Comparison of ENCODE assay signal across 34 cellular contexts in genomic region chr2:72496479-72496878, GRCh38.
"Had no signal": no experiment of that assay in that cellular context is flagged by ENCODE, and none has a peak within 500 bp of the region (broad histone marks: within the 10 kb centered on the region; RNA-seq: fewer than 3 reads in every experiment).

No MANE protein-coding gene starts in this region.

- H3K4me1 ChIP-seq: adrenal gland, ascending aorta, body of pancreas, breast epithelium had no signal

- ATAC-seq: activated naive CD4-positive, alpha-beta T cell treated with anti-CD3 and anti-CD28 coated beads, Interleukin-2, amount 50 U/mL, for 72 hours; activated naive CD8-positive, alpha-beta T cell treated with anti-CD3 and anti-CD28 coated beads, Interleukin-2, amount 50 U/mL, for 24 hours; activated T-cell treated with anti-CD3 and anti-CD28 coated beads, Interleukin-2, amount 50 U/mL, for 4 hours; activated T-cell treated with anti-CD3 and anti-CD28 coated beads, Interleukin-2, amount 50 U/mL, for 72 hours; activated T-helper 17 cell treated with anti-CD3 and anti-CD28 coated beads, Interleukin-2, amount 50 U/mL, for 72 hours; body of pancreas had no signal

- H3K27me3 ChIP-seq: adrenal gland, ascending aorta, body of pancreas, brain microvascular endothelial cell, breast epithelium, cardiac muscle cell had no signal

- H3K27ac ChIP-seq: adrenal gland, ascending aorta, body of pancreas, brain microvascular endothelial cell, breast epithelium, cardiac muscle cell had no signal

- H3K9me3 ChIP-seq: adrenal gland, ascending aorta, body of pancreas, breast epithelium had no signal

- H3K36me3 ChIP-seq: adrenal gland, brain microvascular endothelial cell, breast epithelium had no signal

- FAIRE-seq: astrocyte, bronchial epithelial cell had no signal

- H3K4me3 ChIP-seq: adrenal gland, ascending aorta, body of pancreas, breast epithelium, cardiac muscle cell had no signal

- DNase-seq: activated effector memory CD4-positive, alpha-beta T cell treated with anti-CD3 and anti-CD28 coated beads, Interleukin-2, amount 50 U/mL, for 16 hours; activated effector memory CD4-positive, alpha-beta T cell treated with Interleukin-2 at 50 U/mL for 16 hours; activated gamma-delta T cell; activated gamma-delta T cell treated with Interleukin-2 at 50 U/mL for 16 hours; activated naive CD4-positive, alpha-beta T cell; activated naive CD4-positive, alpha-beta T cell treated with anti-CD3 and anti-CD28 coated beads for 36 hours; activated naive CD4-positive, alpha-beta T cell treated with anti-CD3 and anti-CD28 coated beads, Interleukin-2, amount 10 ng/mL, durations not matched to agents 7 days and 5 days; activated naive CD4-positive, alpha-beta T cell treated with anti-CD3 and anti-CD28 coated beads, Interleukin-2, amount 50 U/mL, for 16 hours; activated naive CD4-positive, alpha-beta T cell treated with Interleukin-2 at 50 U/mL for 16 hours; activated naive CD8-positive, alpha-beta T cell treated with anti-CD3 and anti-CD28 coated beads for 36 hours; activated naive CD8-positive, alpha-beta T cell treated with anti-CD3 and anti-CD28 coated beads, Interleukin-2, amount 10 ng/mL, durations not matched to agents 7 days and 5 days; activated naive CD8-positive, alpha-beta T cell treated with anti-CD3 and anti-CD28 coated beads, Interleukin-2, amount 50 U/mL, for 24 hours; activated T-cell treated with anti-CD3 and anti-CD28 coated beads, Interleukin-2, amount 50 U/mL, for 1 hour; activated T-cell treated with anti-CD3 and anti-CD28 coated beads, Interleukin-2, amount 50 U/mL, for 24 hours; activated T-cell treated with anti-CD3 and anti-CD28 coated beads, Interleukin-2, amount 50 U/mL, for 4 hours; activated T-cell treated with anti-CD3 and anti-CD28 coated beads, Interleukin-2, amount 50 U/mL, for 48 hours; activated T-cell treated with anti-CD3 and anti-CD28 coated beads, Interleukin-2, amount 50 U/mL, for 72 hours; adrenal gland; amniotic stem cell; amygdala; anterior cingulate cortex; aorta; body of pancreas; brain microvascular endothelial cell; caudate nucleus; central memory CD4-positive, alpha-beta T cell; cerebellar nuclear complex had no signal
